ENCODE assay signal across 1 cellular context in genomic region chr4:165502919-165503907, GRCh38.
A peak's percentile ranks its signal among the peaks of the same experiment; 100 is the strongest.
TF ChIP-seq lines count a peak whose summit lies in the region.

No MANE protein-coding gene starts in this region.

TF ChIP-seq in HepG2, 621 proteins besides CTCF, POLR2A, EP300 and RAD21 (continued from another document):
- TF ChIP-seq ZNF318 (CRISPR knock-in tag; IDR thresholded peaks at IDR 0.05), result no peak
- TF ChIP-seq ZNF570 (CRISPR knock-in tag; IDR thresholded peaks at IDR 0.05; ENCODE audit: borderline replicate concordance), result no peak
- TF ChIP-seq ZNF784 (CRISPR knock-in tag; IDR thresholded peaks at IDR 0.05; ENCODE audit: borderline replicate concordance), result no peak
- no peak for TF ChIP-seq HES4 (CRISPR knock-in tag; IDR thresholded peaks at IDR 0.05; ENCODE audit: borderline replicate concordance)
- TF ChIP-seq ZFX (CRISPR knock-in tag; IDR thresholded peaks at IDR 0.05; ENCODE audit: low read depth), result no peak
- TF ChIP-seq CBX5 (CRISPR knock-in tag; IDR thresholded peaks at IDR 0.05; ENCODE audit: borderline replicate concordance), result no peak
- peak; percentile 31; the same call in 1 of the 2 replicates for TF ChIP-seq NCOA2 (CRISPR knock-in tag; IDR thresholded peaks at IDR 0.05)
- TF ChIP-seq RARG (CRISPR knock-in tag; IDR thresholded peaks at IDR 0.05; ENCODE audit: low read depth), result no peak
- no peak for TF ChIP-seq TIGD3 (CRISPR knock-in tag; IDR thresholded peaks at IDR 0.05; ENCODE audit: borderline replicate concordance)
- TF ChIP-seq ZNF878 (CRISPR knock-in tag; IDR thresholded peaks at IDR 0.05), result no peak
- peak; percentile 47; the same call in 1 of the 2 replicates for TF ChIP-seq FOXK1 (CRISPR knock-in tag; IDR thresholded peaks at IDR 0.05; ENCODE audit: borderline replicate concordance, low read depth)
- no peak for TF ChIP-seq ARID2 (CRISPR knock-in tag; IDR thresholded peaks at IDR 0.05; ENCODE audit: borderline replicate concordance)
- TF ChIP-seq NRL (CRISPR knock-in tag; IDR thresholded peaks at IDR 0.05; ENCODE audit: borderline replicate concordance), result no peak
- peak; percentile 87 for TF ChIP-seq ARID5B (CRISPR knock-in tag; IDR thresholded peaks at IDR 0.05)
- TF ChIP-seq ZNF460 (CRISPR knock-in tag; IDR thresholded peaks at IDR 0.05; ENCODE audit: borderline replicate concordance), result no peak
- no peak for TF ChIP-seq RBM22 (optimal IDR thresholded peaks at IDR 0.05; ENCODE audit: low read length)
- peak; percentile 90 for TF ChIP-seq ASH2L (IDR thresholded peaks at IDR 0.05; ENCODE audit: insufficient read length, low read depth, low read length)
- TF ChIP-seq HOXA3 (CRISPR knock-in tag; IDR thresholded peaks at IDR 0.05), result no peak
- TF ChIP-seq ZNF850 (CRISPR knock-in tag; conservative IDR thresholded peaks at IDR 0.05), result no peak
- no peak for TF ChIP-seq ZKSCAN8 (CRISPR knock-in tag; IDR thresholded peaks at IDR 0.05; ENCODE audit: borderline replicate concordance)
- TF ChIP-seq NFKB2 (CRISPR knock-in tag; IDR thresholded peaks at IDR 0.05; ENCODE audit: borderline replicate concordance), result no peak
- TF ChIP-seq ZNF343 (CRISPR knock-in tag; IDR thresholded peaks at IDR 0.05), result no peak
- no peak for TF ChIP-seq ZBTB20 (CRISPR knock-in tag; IDR thresholded peaks at IDR 0.05; ENCODE audit: borderline replicate concordance, low read depth)
- TF ChIP-seq YEATS4 (CRISPR knock-in tag; IDR thresholded peaks at IDR 0.05; ENCODE audit: borderline replicate concordance), result no peak
- TF ChIP-seq ELF3 (CRISPR knock-in tag; IDR thresholded peaks at IDR 0.05), result no peak
